1 cellular context compared by ENCODE assay signal in genomic region chr11:75725552-75726320, GRCh38.
TF ChIP-seq lines count a peak whose summit lies in the region.

No MANE protein-coding gene starts in this region.

TF ChIP-seq in IMR-90, 13 proteins besides CTCF, POLR2A, EP300 and RAD21 (continued from another document):
- TF ChIP-seq USF2 (IDR thresholded peaks at IDR 0.05; ENCODE audit: low read depth, low read length) (no peak), CHD1 (IDR thresholded peaks at IDR 0.05; ENCODE audit: low read depth, low read length) (no peak)
